In the genomic region with DNA sequence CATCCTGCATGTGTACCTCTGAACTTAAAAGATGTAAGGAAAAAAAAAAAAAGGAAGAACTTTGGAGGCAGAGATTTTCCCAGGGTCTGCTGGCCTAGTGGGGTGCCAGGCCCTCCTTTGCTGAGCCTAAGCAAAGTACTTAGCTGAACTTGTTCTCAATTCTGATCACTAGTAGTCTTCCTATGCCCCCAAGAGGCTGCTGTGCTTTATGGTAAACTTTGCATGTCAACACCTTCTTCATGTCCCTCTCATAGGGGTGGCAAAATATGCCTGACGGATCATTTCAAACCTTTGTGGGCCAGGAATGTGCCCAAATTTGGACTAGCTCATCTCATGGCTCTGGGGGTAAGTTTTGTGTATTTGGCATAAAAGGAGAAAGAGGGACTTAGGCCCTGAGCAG, we compare ENCODE assay signal across 16 cellular contexts. TPM values are rescaled to one million over a fixed set of nuclear protein-coding genes. Genes with fewer than 3 reads are reported as not detected.
DNase-seq lines count a peak whose midpoint lies in the region; TF ChIP-seq lines count a peak whose summit lies in the region.
"Had no signal": no experiment of that assay in that cellular context is flagged by ENCODE, and none has a peak within 500 bp of the region (broad histone marks: within the 10 kb centered on the region; RNA-seq: fewer than 3 reads in every experiment).

No MANE protein-coding gene starts in this region.

- H3K36me3 ChIP-seq in HEK293 (ENCODE audit: control insufficient read depth in 2 of 2, insufficient read depth in 1 of 2, low read length in 2 of 2): peaks cover 5 to 57% of the 10 kb centered on the region in 2 experiments; a peak in 2 of 3 replicates

- H3K9me3 ChIP-seq in HEK293 (ENCODE audit: control insufficient read depth, insufficient read depth, low read depth, low read length): no peaks in the 10 kb centered on the region
- H3K9me3 ChIP-seq: SK-N-SH, suprapubic skin had no signal

- no peak overlapping the region for H3K4me3 ChIP-seq in HEK293 (ENCODE audit: low read depth, low read length)
- H3K4me3 ChIP-seq: suprapubic skin had no signal

- TF ChIP-seq CTCF in HEK293 (tag by site-specific recombination; IDR thresholded peaks at IDR 0.05) (0 out of 2 replicates have a peak, but pooled peaks have one; percentile 11), nephron (IDR thresholded peaks at IDR 0.05; ENCODE audit: unreplicated experiment in 3 of 3) (no peak), GM13977 (IDR thresholded peaks at IDR 0.05; ENCODE audit: extremely low read depth, insufficient read depth, missing control alignments) (no peak)

- H3K27ac ChIP-seq in HEK293 (ENCODE audit: extremely low read depth, low read depth, low read length): no peak overlapping the region
- H3K27ac ChIP-seq: PC-9, suprapubic skin had no signal

- H3K27me3 Mint-ChIP-seq in T-helper 2 cell treated with Interferon-gamma antibody and Interleukin-4, amounts not matched to agents 5 μg/mL and 100 μg/mL, for 36 hours (ENCODE audit: low read depth): no peaks in the 10 kb centered on the region
- no peaks in the 10 kb centered on the region for H3K27me3 Mint-ChIP-seq in activated T-helper 2 cell treated with anti-CD3 and anti-CD28 coated beads, Interferon-gamma antibody, Interleukin-2, Interleukin-4, amounts not matched to agents 10 μg/mL and 5 μg/mL and 100 μg/mL, durations not matched to agents 14 hours and 24 hours and 36 hours (ENCODE audit: low read depth)
- H3K27me3 Mint-ChIP-seq in nephron (ENCODE audit: low read depth): no peaks in the 10 kb centered on the region

- H3K9me3 Mint-ChIP-seq in T-helper 2 cell treated with Interferon-gamma antibody and Interleukin-4, amounts not matched to agents 5 μg/mL and 100 μg/mL, for 36 hours: no peaks in the 10 kb centered on the region
- H3K9me3 Mint-ChIP-seq in activated T-helper 2 cell treated with anti-CD3 and anti-CD28 coated beads, Interferon-gamma antibody, Interleukin-2, Interleukin-4, amounts not matched to agents 10 μg/mL and 5 μg/mL and 100 μg/mL, durations not matched to agents 14 hours and 24 hours and 36 hours: no peaks in the 10 kb centered on the region
- H3K9me3 Mint-ChIP-seq in nephron: no peaks in the 10 kb centered on the region
- H3K9me3 Mint-ChIP-seq: activated T-cell treated with anti-CD3 and anti-CD28 coated beads, Interleukin-2, amount 50 U/mL, for 4 hours had no signal

- no peak for DNase-seq in T-helper 2 cell treated with Interferon-gamma antibody and Interleukin-4, amounts not matched to agents 5 μg/mL and 100 μg/mL, for 36 hours (ENCODE audit: low spot score)
- DNase-seq in T-helper 2 cell (no peak), midbrain (lab: John Stamatoyannopoulos, UW) (no peak), GM13977 (ENCODE audit: low spot score) (no peak), NCI-H1417 (lab: John Stamatoyannopoulos, UW) (no peak)
- no peak for DNase-seq in activated T-helper 2 cell treated with anti-CD3 and anti-CD28 coated beads, Interferon-gamma antibody, Interleukin-2, Interleukin-4, amounts not matched to agents 10 μg/mL and 5 μg/mL and 100 μg/mL, durations not matched to agents 14 hours and 24 hours and 36 hours (ENCODE audit: low spot score)
- DNase-seq: activated T-cell treated with anti-CD3 and anti-CD28 coated beads, Interleukin-2, amount 50 U/mL, for 4 hours; hippocampal formation; left colon; NCI-H1930; NCI-H524; PC-9; SK-N-SH had no signal

- H3K4me1 Mint-ChIP-seq in T-helper 2 cell treated with Interferon-gamma antibody and Interleukin-4, amounts not matched to agents 5 μg/mL and 100 μg/mL, for 36 hours (ENCODE audit: low read depth): peaks cover 39% of the 10 kb centered on the region
- H3K4me1 Mint-ChIP-seq in activated T-helper 2 cell treated with anti-CD3 and anti-CD28 coated beads, Interferon-gamma antibody, Interleukin-2, Interleukin-4, amounts not matched to agents 10 μg/mL and 5 μg/mL and 100 μg/mL, durations not matched to agents 14 hours and 24 hours and 36 hours (ENCODE audit: low read depth): peaks cover 41% of the 10 kb centered on the region
- H3K4me1 Mint-ChIP-seq in nephron: peaks cover 56% of the 10 kb centered on the region

- 0 out of 2 replicates have a peak, but pooled peaks cover 4% of the 10 kb centered on the region for H3K4me1 ChIP-seq in HEK293 (ENCODE audit: control insufficient read depth, insufficient read depth, low read length)

- H3K4me3 Mint-ChIP-seq in T-helper 2 cell treated with Interferon-gamma antibody and Interleukin-4, amounts not matched to agents 5 μg/mL and 100 μg/mL, for 36 hours: peak overlapping the region; percentile 25
- peak overlapping the region; percentile 27 for H3K4me3 Mint-ChIP-seq in activated T-helper 2 cell treated with anti-CD3 and anti-CD28 coated beads, Interferon-gamma antibody, Interleukin-2, Interleukin-4, amounts not matched to agents 10 μg/mL and 5 μg/mL and 100 μg/mL, durations not matched to agents 14 hours and 24 hours and 36 hours (ENCODE audit: low read depth)
- peak overlapping the region; percentile 91 to 96 (median 92) for H3K4me3 Mint-ChIP-seq in nephron

- CTCF ChIA-PET in HEK293 (lab: Yijun Ruan, JAX): interaction anchor here (0.5 to 1.2 kb wide), 6 partner anchors 8 to 1473 kb away, joined by 3 to 9 read pairs (median 3); partner anchors contain the start of gene PPOX

- POLR2A ChIA-PET in HEK293 (lab: Yijun Ruan, JAX): interaction anchor here (1.3 to 1.6 kb wide), 2 partner anchors 8 to 25 kb away, joined by 7 read pairs; partner anchors contain the start of genes DEDD and PPOX

- H3K36me3 Mint-ChIP-seq in T-helper 2 cell treated with Interferon-gamma antibody and Interleukin-4, amounts not matched to agents 5 μg/mL and 100 μg/mL, for 36 hours (ENCODE audit: low read depth): peaks cover 42% of the 10 kb centered on the region
- peaks cover 60% of the 10 kb centered on the region for H3K36me3 Mint-ChIP-seq in activated T-helper 2 cell treated with anti-CD3 and anti-CD28 coated beads, Interferon-gamma antibody, Interleukin-2, Interleukin-4, amounts not matched to agents 10 μg/mL and 5 μg/mL and 100 μg/mL, durations not matched to agents 14 hours and 24 hours and 36 hours (ENCODE audit: low read depth)
- peaks cover 53% of the 10 kb centered on the region for H3K36me3 Mint-ChIP-seq in nephron (ENCODE audit: low read depth)

- in situ Hi-C loops in GM13977 (cut with MboI; ENCODE audit: low pct_unique_long_range_greater_than_20kb, low sequenced_read_pairs, unreplicated experiment): no loop called here

- H3K27ac Mint-ChIP-seq in T-helper 2 cell treated with Interferon-gamma antibody and Interleukin-4, amounts not matched to agents 5 μg/mL and 100 μg/mL, for 36 hours: peak overlapping the region; percentile 55
- H3K27ac Mint-ChIP-seq in activated T-helper 2 cell treated with anti-CD3 and anti-CD28 coated beads, Interferon-gamma antibody, Interleukin-2, Interleukin-4, amounts not matched to agents 10 μg/mL and 5 μg/mL and 100 μg/mL, durations not matched to agents 14 hours and 24 hours and 36 hours: peak overlapping the region; percentile 38
- peak overlapping the region; percentile 88 to 95 (median 91) for H3K27ac Mint-ChIP-seq in nephron

- intact Hi-C loops in activated T-helper 2 cell treated with anti-CD3 and anti-CD28 coated beads, Interferon-gamma antibody, Interleukin-2, Interleukin-4, amounts not matched to agents 10 μg/mL and 5 μg/mL and 100 μg/mL, durations not matched to agents 14 hours and 24 hours and 36 hours (cut with micrococcal nuclease): loop anchor here (5.0 kb wide), 1 partner anchor 91 kb away; the partner anchor contains the start of gene ARHGAP30

TF ChIP-seq in HEK293, 187 proteins besides CTCF, POLR2A, EP300 and RAD21 (continues in another document):
- TF ChIP-seq ZNF654 (tag by site-specific recombination; IDR thresholded peaks at IDR 0.05; ENCODE audit: low read depth) (0 out of 2 replicates have a peak, but pooled peaks have one; percentile 4), MZF1 (tag by site-specific recombination; IDR thresholded peaks at IDR 0.05; ENCODE audit: borderline replicate concordance) (no peak)

RNA-seq across cellular contexts. Expression of gene USP21, which starts 1.4 kb away (rescaled TPM):
- total RNA-seq in activated T-helper 2 cell treated with anti-CD3 and anti-CD28 coated beads, Interferon-gamma antibody, Interleukin-2, Interleukin-4, amounts not matched to agents 10 μg/mL and 5 μg/mL and 100 μg/mL, durations not matched to agents 14 hours and 24 hours and 36 hours: 31.9 and 33.0 TPM in 2 replicates

RNA-seq across cellular contexts. Expression of gene UFC1, which starts 4.1 kb away (rescaled TPM):
- total RNA-seq in activated T-helper 2 cell treated with anti-CD3 and anti-CD28 coated beads, Interferon-gamma antibody, Interleukin-2, Interleukin-4, amounts not matched to agents 10 μg/mL and 5 μg/mL and 100 μg/mL, durations not matched to agents 14 hours and 24 hours and 36 hours: 91.5 and 91.8 TPM in 2 replicates

RNA-seq across cellular contexts. Expression of gene PPOX, which starts 8.4 kb away (rescaled TPM):
- total RNA-seq in activated T-helper 2 cell treated with anti-CD3 and anti-CD28 coated beads, Interferon-gamma antibody, Interleukin-2, Interleukin-4, amounts not matched to agents 10 μg/mL and 5 μg/mL and 100 μg/mL, durations not matched to agents 14 hours and 24 hours and 36 hours: 35.6 and 36.5 TPM in 2 replicates

RNA-seq across cellular contexts. Expression of gene B4GALT3, which starts 19.4 kb away (rescaled TPM):
- 57.5 and 57.6 TPM in 2 replicates for total RNA-seq in activated T-helper 2 cell treated with anti-CD3 and anti-CD28 coated beads, Interferon-gamma antibody, Interleukin-2, Interleukin-4, amounts not matched to agents 10 μg/mL and 5 μg/mL and 100 μg/mL, durations not matched to agents 14 hours and 24 hours and 36 hours

RNA-seq across cellular contexts. Expression of gene DEDD, which starts 25.4 kb away (rescaled TPM):
- 37.5 and 40.3 TPM in 2 replicates for total RNA-seq in activated T-helper 2 cell treated with anti-CD3 and anti-CD28 coated beads, Interferon-gamma antibody, Interleukin-2, Interleukin-4, amounts not matched to agents 10 μg/mL and 5 μg/mL and 100 μg/mL, durations not matched to agents 14 hours and 24 hours and 36 hours

Comparison
In these comparisons a context has a peak if more than half of its experiments do, and no peak if none do; other contexts are left out.
1. H3K27ac Mint-ChIP-seq: peak in every context shown above with its lines; median percentile 91 in nephron; 55 in T-helper 2 cell treated with Interferon-gamma antibody and Interleukin-4, amounts not matched to agents 5 μg/mL and 100 μg/mL, for 36 hours; 38 in activated T-helper 2 cell treated with anti-CD3 and anti-CD28 coated beads, Interferon-gamma antibody, Interleukin-2, Interleukin-4, amounts not matched to agents 10 μg/mL and 5 μg/mL and 100 μg/mL, durations not matched to agents 14 hours and 24 hours and 36 hours.
2. H3K4me3 Mint-ChIP-seq: peak in every context shown above with its lines; median percentile 92 in nephron; 27 in activated T-helper 2 cell treated with anti-CD3 and anti-CD28 coated beads, Interferon-gamma antibody, Interleukin-2, Interleukin-4, amounts not matched to agents 10 μg/mL and 5 μg/mL and 100 μg/mL, durations not matched to agents 14 hours and 24 hours and 36 hours; 25 in T-helper 2 cell treated with Interferon-gamma antibody and Interleukin-4, amounts not matched to agents 5 μg/mL and 100 μg/mL, for 36 hours.